In genomic region chr18:79496978-79497637, GRCh38 we compare ENCODE assay signal across 9 cellular contexts.
DNase-seq lines count a peak whose midpoint lies in the region; ATAC-seq lines count a peak whose summit lies in the region.
"Had no signal": no experiment of that assay in that cellular context is flagged by ENCODE, and none has a peak within 500 bp of the region (broad histone marks: within the 10 kb centered on the region; RNA-seq: fewer than 3 reads in every experiment).

No MANE protein-coding gene starts in this region.

- intact Hi-C loops in head of caudate nucleus (cut with DNase I) = no loop called here

- H3K36me3 Mint-ChIP-seq in stimulated activated memory B cell treated with anti-CD40 and anti-IgM and Interleukin-4, amounts not matched to agents 10 μg/mL and 1 μg/mL and 100 μg/mL, for 72 hours = peaks cover 66% of the 10 kb centered on the region

- ATAC-seq in stimulated activated memory B cell treated with anti-CD40 and anti-IgM and Interleukin-4, amounts not matched to agents 10 μg/mL and 1 μg/mL and 100 μg/mL, for 72 hours = peak; percentile 83
- no peak for ATAC-seq in GM21447 (IDR thresholded peaks at IDR 0.05; ENCODE audit: unreplicated experiment)
- ATAC-seq: A549 had no signal

- peak overlapping the region; percentile 60 for H3K4me3 Mint-ChIP-seq in stimulated activated memory B cell treated with anti-CD40 and anti-IgM and Interleukin-4, amounts not matched to agents 10 μg/mL and 1 μg/mL and 100 μg/mL, for 72 hours

- H3K27ac Mint-ChIP-seq in stimulated activated memory B cell treated with anti-CD40 and anti-IgM and Interleukin-4, amounts not matched to agents 10 μg/mL and 1 μg/mL and 100 μg/mL, for 72 hours = peak overlapping the region; percentile 86

- H3K4me1 Mint-ChIP-seq in stimulated activated memory B cell treated with anti-CD40 and anti-IgM and Interleukin-4, amounts not matched to agents 10 μg/mL and 1 μg/mL and 100 μg/mL, for 72 hours = peaks cover 34% of the 10 kb centered on the region

- no peaks in the 10 kb centered on the region for H3K27me3 Mint-ChIP-seq in stimulated activated memory B cell treated with anti-CD40 and anti-IgM and Interleukin-4, amounts not matched to agents 10 μg/mL and 1 μg/mL and 100 μg/mL, for 72 hours

- H3K9me3 Mint-ChIP-seq in stimulated activated memory B cell treated with anti-CD40 and anti-IgM and Interleukin-4, amounts not matched to agents 10 μg/mL and 1 μg/mL and 100 μg/mL, for 72 hours = peaks cover 13% of the 10 kb centered on the region

- peak; percentile 14 for DNase-seq in NCI-H1436 (lab: John Stamatoyannopoulos, UW)
- no peak for DNase-seq in NCI-H1436 treated with DMSO at 0.1 percent for 48 hours (lab: John Stamatoyannopoulos, UW)
- DNase-seq in NCI-H2171 (lab: John Stamatoyannopoulos, UW) = peak; percentile 56
- DNase-seq in head of caudate nucleus = peak in 38 of 42 donors; percentile 19 to 83 (median 51)
- DNase-seq in iPS-NIHi11 (ENCODE audit: low spot score) = no peak
- DNase-seq in CD1c-positive myeloid dendritic cell (ENCODE audit: extremely low spot score) = no peak

Comparison
In these comparisons a context has a peak if more than half of its experiments do, and no peak if none do; other contexts are left out.
1. DNase-seq: peak in NCI-H1436 (single experiment), NCI-H2171 (single experiment) and head of caudate nucleus (38 of 42); none in NCI-H1436 treated with DMSO at 0.1 percent for 48 hours (single experiment), iPS-NIHi11 (single experiment) and CD1c-positive myeloid dendritic cell (single experiment).